15 cellular contexts compared by ENCODE assay signal in genomic region chr6:170308761-170309160, GRCh38. TPM values are rescaled to one million over a fixed set of nuclear protein-coding genes. Genes with fewer than 3 reads are reported as not detected.
DNase-seq lines count a peak whose midpoint lies in the region; ATAC-seq and TF ChIP-seq lines count a peak whose summit lies in the region.
"Had no signal": no experiment of that assay in that cellular context is flagged by ENCODE, and none has a peak within 500 bp of the region (broad histone marks: within the 10 kb centered on the region; RNA-seq: fewer than 3 reads in every experiment).

No MANE protein-coding gene starts in this region.

- no peak overlapping the region for H2BK120ac ChIP-seq in trophoblast cell (ENCODE audit: insufficient read depth, low read length, poor library complexity)

- H3K9me3 Mint-ChIP-seq in activated CD4-positive, alpha-beta memory T cell treated with anti-CD3 and anti-CD28 coated beads, Interleukin-2, amount 10 ng/mL, durations not matched to agents 7 days and 5 days: no peaks in the 10 kb centered on the region
- H3K9me3 Mint-ChIP-seq in activated CD4-positive, alpha-beta memory T cell treated with anti-CD3 and anti-CD28 coated beads for 36 hours: no peaks in the 10 kb centered on the region
- H3K9me3 Mint-ChIP-seq in central memory CD8-positive, alpha-beta T cell: no peaks in the 10 kb centered on the region

- H3K27ac Mint-ChIP-seq in activated CD4-positive, alpha-beta memory T cell treated with anti-CD3 and anti-CD28 coated beads, Interleukin-2, amount 10 ng/mL, durations not matched to agents 7 days and 5 days: no peak overlapping the region
- H3K27ac Mint-ChIP-seq in activated CD4-positive, alpha-beta memory T cell treated with anti-CD3 and anti-CD28 coated beads for 36 hours: no peak overlapping the region
- no peak overlapping the region for H3K27ac Mint-ChIP-seq in central memory CD8-positive, alpha-beta T cell (ENCODE audit: low read depth)

- H3K4me2 ChIP-seq in trophoblast cell (ENCODE audit: low read length): no peak overlapping the region

- no peak overlapping the region for H3K14ac ChIP-seq in trophoblast cell (ENCODE audit: low read length)

- no peak for TF ChIP-seq CTCF in NB4 (IDR thresholded peaks at IDR 0.05; ENCODE audit: low read depth, low read length)

- H3K79me1 ChIP-seq in trophoblast cell (ENCODE audit: low read length): peaks cover 10% of the 10 kb centered on the region

- TF ChIP-seq POLR2A in NB4 (IDR thresholded peaks at IDR 0.05; ENCODE audit: extremely low read depth, insufficient read length): no peak

- CTCF ChIA-PET in activated CD4-positive, alpha-beta memory T cell treated with anti-CD3 and anti-CD28 coated beads, Interleukin-2, amount 10 ng/mL, durations not matched to agents 7 days and 5 days (lab: Charles Lee): interaction anchor here (0.9 kb wide), 1 partner anchor 29 kb away, joined by 3 read pairs; no protein-coding TSS in a partner anchor
- CTCF ChIA-PET in activated CD4-positive, alpha-beta memory T cell treated with anti-CD3 and anti-CD28 coated beads for 36 hours (lab: Charles Lee): no interaction called here

- POLR2A ChIA-PET in activated CD4-positive, alpha-beta memory T cell treated with anti-CD3 and anti-CD28 coated beads, Interleukin-2, amount 10 ng/mL, durations not matched to agents 7 days and 5 days (lab: Charles Lee): interaction anchor here (0.8 to 2.0 kb wide), 2 partner anchors 9 to 22 kb away, joined by 4 to 5 read pairs; no protein-coding TSS in a partner anchor
- POLR2A ChIA-PET in activated CD4-positive, alpha-beta memory T cell treated with anti-CD3 and anti-CD28 coated beads for 36 hours (lab: Charles Lee): no interaction called here

- H3K27ac ChIP-seq in trophoblast cell (ENCODE audit: low read depth, low read length): no peak overlapping the region
- H3K27ac ChIP-seq: left lung, SJSA1 had no signal

- H3K4me3 ChIP-seq in NB4 (ENCODE audit: low read depth, low read length): peak overlapping the region; percentile 17
- no peak overlapping the region for H3K4me3 ChIP-seq in trophoblast cell (ENCODE audit: low read depth, low read length)
- H3K4me3 ChIP-seq: SJSA1 had no signal

- H4K8ac ChIP-seq in trophoblast cell (ENCODE audit: low read depth, low read length): no peak overlapping the region

- peak overlapping the region; percentile 22 for H3K4me3 Mint-ChIP-seq in activated CD4-positive, alpha-beta memory T cell treated with anti-CD3 and anti-CD28 coated beads, Interleukin-2, amount 10 ng/mL, durations not matched to agents 7 days and 5 days
- H3K4me3 Mint-ChIP-seq in activated CD4-positive, alpha-beta memory T cell treated with anti-CD3 and anti-CD28 coated beads for 36 hours: no peak overlapping the region
- H3K4me3 Mint-ChIP-seq in central memory CD8-positive, alpha-beta T cell: peak overlapping the region; percentile 93

- peaks cover 9% of the 10 kb centered on the region for H3K27me3 Mint-ChIP-seq in activated CD4-positive, alpha-beta memory T cell treated with anti-CD3 and anti-CD28 coated beads, Interleukin-2, amount 10 ng/mL, durations not matched to agents 7 days and 5 days
- peaks cover 4% of the 10 kb centered on the region for H3K27me3 Mint-ChIP-seq in activated CD4-positive, alpha-beta memory T cell treated with anti-CD3 and anti-CD28 coated beads for 36 hours
- peaks cover 12% of the 10 kb centered on the region for H3K27me3 Mint-ChIP-seq in central memory CD8-positive, alpha-beta T cell

- H2BK12ac ChIP-seq in trophoblast cell (ENCODE audit: low read length): no peak overlapping the region

- H4K91ac ChIP-seq in trophoblast cell (ENCODE audit: low read depth, low read length): no peak overlapping the region

- peaks cover 36% of the 10 kb centered on the region for H3K4me1 Mint-ChIP-seq in activated CD4-positive, alpha-beta memory T cell treated with anti-CD3 and anti-CD28 coated beads, Interleukin-2, amount 10 ng/mL, durations not matched to agents 7 days and 5 days
- peaks cover 53% of the 10 kb centered on the region for H3K4me1 Mint-ChIP-seq in activated CD4-positive, alpha-beta memory T cell treated with anti-CD3 and anti-CD28 coated beads for 36 hours (ENCODE audit: low read depth)
- H3K4me1 Mint-ChIP-seq in central memory CD8-positive, alpha-beta T cell: peaks cover 56% of the 10 kb centered on the region

- H3K4ac ChIP-seq in trophoblast cell (ENCODE audit: low read depth, low read length): peak overlapping the region; percentile 12

- no peak overlapping the region for H3K23ac ChIP-seq in trophoblast cell (ENCODE audit: low read length)

- H2AK5ac ChIP-seq in trophoblast cell (ENCODE audit: low read length): no peak overlapping the region

- intact Hi-C loops in activated CD4-positive, alpha-beta memory T cell treated with anti-CD3 and anti-CD28 coated beads for 36 hours (cut with micrococcal nuclease): no loop called here

- H2BK5ac ChIP-seq in trophoblast cell (ENCODE audit: low read depth, low read length, poor library complexity): no peak overlapping the region

- H2AFZ ChIP-seq in trophoblast cell (ENCODE audit: insufficient read depth, low read length, poor library complexity): no peak overlapping the region

- peaks cover 13 to 15% of the 10 kb centered on the region in 2 experiments for H3K4me1 ChIP-seq in trophoblast cell (ENCODE audit: control insufficient read depth in 1 of 2, insufficient read depth in 2 of 2, low read length in 2 of 2)

- H4K12ac ChIP-seq in trophoblast cell (ENCODE audit: low read depth, low read length): no peak overlapping the region

- peaks cover 2% of the 10 kb centered on the region for H3K9me3 ChIP-seq in trophoblast cell (ENCODE audit: insufficient read depth, low read depth, low read length)
- H3K9me3 ChIP-seq: left lung, SJSA1 had no signal

- no peak overlapping the region for H3K9ac ChIP-seq in trophoblast cell (ENCODE audit: low read length)

- no peak for DNase-seq in activated CD4-positive, alpha-beta memory T cell treated with anti-CD3 and anti-CD28 coated beads, Interleukin-2, amount 10 ng/mL, durations not matched to agents 7 days and 5 days
- no peak for DNase-seq in activated CD4-positive, alpha-beta memory T cell treated with anti-CD3 and anti-CD28 coated beads for 36 hours
- DNase-seq in NB4 (ENCODE audit: low read depth) (no peak), trophoblast cell (no peak), NCI-H1092 (lab: John Stamatoyannopoulos, UW) (no peak), MV-4-11 (lab: John Stamatoyannopoulos, UW) (no peak)
- no peak for DNase-seq in central memory CD8-positive, alpha-beta T cell (ENCODE audit: low spot score in 2 of 2)
- no peak for DNase-seq in activated CD4-positive, CD25-positive, alpha-beta regulatory T cell treated with anti-CD3 and anti-CD28 coated beads, Interleukin-2, amount 50 U/mL, for 72 hours
- DNase-seq: DMS153, erythroblast, left lung, NCI-H2171 treated with DMSO at 0.1 percent for 48 hours, occipital lobe had no signal

- WGBS in trophoblast cell (ENCODE audit: extremely low coverage, insufficient coverage, insufficient read length): no CpG with 5 or more reads among the region's 1 CpG

- peaks cover 31% of the 10 kb centered on the region for H3K36me3 Mint-ChIP-seq in activated CD4-positive, alpha-beta memory T cell treated with anti-CD3 and anti-CD28 coated beads, Interleukin-2, amount 10 ng/mL, durations not matched to agents 7 days and 5 days (ENCODE audit: low read depth)
- H3K36me3 Mint-ChIP-seq in activated CD4-positive, alpha-beta memory T cell treated with anti-CD3 and anti-CD28 coated beads for 36 hours: peaks cover 5% of the 10 kb centered on the region
- peaks cover 13% of the 10 kb centered on the region for H3K36me3 Mint-ChIP-seq in central memory CD8-positive, alpha-beta T cell (ENCODE audit: insufficient read depth)

- ATAC-seq in central memory CD8-positive, alpha-beta T cell (replicated peaks; ENCODE audit: extremely low read depth, poor library complexity, severe bottlenecking): no peak
- ATAC-seq: activated CD4-positive, CD25-positive, alpha-beta regulatory T cell treated with anti-CD3 and anti-CD28 coated beads, Interleukin-2, amount 50 U/mL, for 24 hours; left lung had no signal

- H3K27me3 ChIP-seq in trophoblast cell (ENCODE audit: insufficient read depth, low read length): no peaks in the 10 kb centered on the region
- H3K27me3 ChIP-seq: left lung, SJSA1 had no signal

- peaks cover 10% of the 10 kb centered on the region for H3K79me2 ChIP-seq in trophoblast cell (ENCODE audit: control insufficient read depth, insufficient read depth, low read length, poor library complexity)

- peaks cover 1% of the 10 kb centered on the region in 2 experiments for H3K36me3 ChIP-seq in trophoblast cell (ENCODE audit: control insufficient read depth in 1 of 2, insufficient read depth in 2 of 2, low read length in 2 of 2)
- H3K36me3 ChIP-seq: left lung had no signal

- H3K18ac ChIP-seq in trophoblast cell (ENCODE audit: low read length): no peak overlapping the region

RNA-seq across cellular contexts. Expression of gene FAM120B, which starts 2.2 kb away (rescaled TPM):
- 10 to 100 TPM; 23.9 to 25.0 TPM for total RNA-seq in activated CD4-positive, alpha-beta memory T cell treated with anti-CD3 and anti-CD28 coated beads, Interleukin-2, amount 10 ng/mL, durations not matched to agents 7 days and 5 days
- 10 to 100 TPM; 18.4 to 20.0 TPM for total RNA-seq in activated CD4-positive, alpha-beta memory T cell treated with anti-CD3 and anti-CD28 coated beads for 36 hours
- 17.9 and 18.0 TPM in 2 replicates for polyA plus RNA-seq in trophoblast cell (2013)

RNA-seq across cellular contexts. Expression of gene DLL1, which starts 17.9 kb away (rescaled TPM):
- under 1 TPM in 1 of 2 experiments, not detected in 1; 0.20 TPM for total RNA-seq in activated CD4-positive, alpha-beta memory T cell treated with anti-CD3 and anti-CD28 coated beads, Interleukin-2, amount 10 ng/mL, durations not matched to agents 7 days and 5 days
- total RNA-seq in activated CD4-positive, alpha-beta memory T cell treated with anti-CD3 and anti-CD28 coated beads for 36 hours: under 1 TPM; 0.41 to 0.55 TPM
- 5.2 and 5.8 TPM in 2 replicates for polyA plus RNA-seq in trophoblast cell (2013)
